Comparison of ENCODE assay signal across 1 cellular context in the genomic region with DNA sequence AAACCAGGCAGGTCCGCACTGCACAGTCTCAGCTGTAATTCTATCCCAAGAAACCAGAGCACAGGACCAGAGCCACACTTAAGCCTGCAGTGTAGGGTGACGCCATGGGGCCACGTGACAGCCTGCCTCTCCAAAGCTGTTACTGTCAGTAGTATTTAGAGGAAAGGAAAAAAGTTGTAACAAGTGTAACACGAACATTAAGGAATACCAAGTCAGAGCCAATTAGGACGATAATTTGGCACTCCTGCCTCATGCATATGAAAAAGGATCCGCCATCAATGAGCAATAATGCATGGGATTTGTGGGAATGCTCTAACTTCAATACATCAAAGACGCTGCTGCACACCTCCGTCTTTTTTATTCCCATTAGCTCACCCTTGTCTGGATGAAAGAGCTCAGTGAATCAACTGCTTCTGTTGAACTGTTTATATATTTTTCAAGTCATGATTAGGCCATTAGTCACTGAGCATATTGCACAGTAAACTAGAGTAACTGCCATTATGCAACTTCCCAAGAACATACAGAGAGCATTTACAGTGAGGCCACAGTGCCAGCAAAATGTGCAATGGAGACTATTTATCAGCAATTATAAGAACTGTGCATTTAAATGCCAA.
TF ChIP-seq lines count a peak whose summit lies in the region.

No MANE protein-coding gene starts in this region.

TF ChIP-seq in HEK293, 187 proteins besides CTCF, POLR2A, EP300 and RAD21 (continued from another document and continues in another):
- TF ChIP-seq ZNF239 (tag by site-specific recombination; IDR thresholded peaks at IDR 0.05) (no peak), ZNF76 (tag by site-specific recombination; IDR thresholded peaks at IDR 0.05; ENCODE audit: borderline replicate concordance, low read depth) (peak; percentile 56; the same call in 1 of the 2 replicates), KLF10 (tag by site-specific recombination; IDR thresholded peaks at IDR 0.05) (peak; percentile 72), ZBTB44 (tag by site-specific recombination; IDR thresholded peaks at IDR 0.05) (peak; percentile 91), ZNF658 (tag by site-specific recombination; IDR thresholded peaks at IDR 0.05) (no peak), PRDM10 (tag by site-specific recombination; IDR thresholded peaks at IDR 0.05) (peak; percentile 39; the same call in 1 of the 2 replicates), ZFP69B (tag by site-specific recombination; IDR thresholded peaks at IDR 0.05) (0 out of 2 replicates have a peak, but pooled peaks have one; percentile 23), KLF8 (tag by site-specific recombination; IDR thresholded peaks at IDR 0.05) (0 out of 2 replicates have a peak, but pooled peaks have one; percentile 50), ZNF366 (tag by site-specific recombination; conservative IDR thresholded peaks at IDR 0.05) (peak; percentile 99), ZNF558 (tag by site-specific recombination; IDR thresholded peaks at IDR 0.05) (no peak; the same call in 1 of the 2 replicates), TRIM28 (IDR thresholded peaks at IDR 0.05; ENCODE audit: borderline replicate concordance, low read length) (peak; percentile 84), ZNF211 (tag by site-specific recombination; IDR thresholded peaks at IDR 0.05; ENCODE audit: low read depth) (no peak), SCRT2 (tag by site-specific recombination; IDR thresholded peaks at IDR 0.05) (peak; percentile 94), ZNF114 (tag by site-specific recombination; IDR thresholded peaks at IDR 0.05) (no peak), ZXDB (tag by site-specific recombination; IDR thresholded peaks at IDR 0.05) (peak; percentile 60; the same call in 1 of the 2 replicates), TCF7L2 (IDR thresholded peaks at IDR 0.05; ENCODE audit: borderline replicate concordance, low read depth, low read length) (peak; percentile 59; the same call in 1 of the 2 replicates), SP3 (tag by site-specific recombination; IDR thresholded peaks at IDR 0.05) (peak; percentile 21; the same call in 1 of the 2 replicates), ZNF660 (tag by site-specific recombination; IDR thresholded peaks at IDR 0.05) (peak; percentile 93), ZNF10 (tag by site-specific recombination; IDR thresholded peaks at IDR 0.05) (peak; percentile 79; the same call in 1 of the 2 replicates), ZNF2 (tag by site-specific recombination; IDR thresholded peaks at IDR 0.05) (peak; percentile 93), SP2 (tag by site-specific recombination; IDR thresholded peaks at IDR 0.05) (no peak), FEZF1 (tag by site-specific recombination; IDR thresholded peaks at IDR 0.05) (peak; percentile 96), ZEB2 (tag by site-specific recombination; IDR thresholded peaks at IDR 0.05) (peak; percentile 97), KLF1 (tag by site-specific recombination; IDR thresholded peaks at IDR 0.05) (0 out of 2 replicates have a peak, but pooled peaks have one; percentile 5), ZNF394 (tag by site-specific recombination; IDR thresholded peaks at IDR 0.05; ENCODE audit: borderline replicate concordance) (peak; percentile 82), ZNF391 (tag by site-specific recombination; IDR thresholded peaks at IDR 0.05; ENCODE audit: borderline replicate concordance, low read depth) (peak; percentile 87; the same call in 1 of the 2 replicates), MEIS1 (CRISPR knock-in tag; IDR thresholded peaks at IDR 0.05; ENCODE audit: borderline replicate concordance) (no peak), ZNF561 (tag by site-specific recombination; IDR thresholded peaks at IDR 0.05; ENCODE audit: borderline replicate concordance) (peak; percentile 72; the same call in 1 of the 2 replicates), GFI1B (tag by site-specific recombination; IDR thresholded peaks at IDR 0.05) (peak; percentile 65; the same call in 1 of the 2 replicates), ZNF335 (tag by site-specific recombination; conservative IDR thresholded peaks at IDR 0.05) (peak; percentile 32; the same call in 1 of the 2 replicates), ZNF138 (tag by site-specific recombination; IDR thresholded peaks at IDR 0.05; ENCODE audit: borderline replicate concordance) (no peak), IKZF3 (tag by site-specific recombination; IDR thresholded peaks at IDR 0.05) (peak; percentile 72; the same call in 1 of the 2 replicates), ZNF341 (tag by site-specific recombination; IDR thresholded peaks at IDR 0.05; ENCODE audit: low read depth) (0 out of 2 replicates have a peak, but pooled peaks have one; percentile 23), ZBTB8A (tag by site-specific recombination; IDR thresholded peaks at IDR 0.05) (0 out of 2 replicates have a peak, but pooled peaks have one; percentile 21), ZSCAN30 (tag by site-specific recombination; IDR thresholded peaks at IDR 0.05) (0 out of 2 replicates have a peak, but pooled peaks have one; percentile 6), ZNF664 (tag by site-specific recombination; IDR thresholded peaks at IDR 0.05) (no peak), GLI2 (tag by site-specific recombination; IDR thresholded peaks at IDR 0.05; ENCODE audit: borderline replicate concordance, low read depth) (peak; percentile 70), ZNF639 (tag by site-specific recombination; IDR thresholded peaks at IDR 0.05) (peak; percentile 76; the same call in 1 of the 2 replicates), OSR2 (tag by site-specific recombination; IDR thresholded peaks at IDR 0.05) (peak; percentile 97), MYNN (tag by site-specific recombination; IDR thresholded peaks at IDR 0.05; ENCODE audit: borderline replicate concordance) (0 out of 2 replicates have a peak, but pooled peaks have one; percentile 26), ZNF843 (tag by site-specific recombination; IDR thresholded peaks at IDR 0.05) (peak; percentile 79), PRDM1 (tag by site-specific recombination; IDR thresholded peaks at IDR 0.05) (0 out of 2 replicates have a peak, but pooled peaks have one; percentile 19), ZFP37 (tag by site-specific recombination; IDR thresholded peaks at IDR 0.05) (peak; percentile 54; the same call in 1 of the 2 replicates), KLF17 (tag by site-specific recombination; IDR thresholded peaks at IDR 0.05) (peak; percentile 67; the same call in 1 of the 2 replicates)
- TF ChIP-seq, protein P1, sequence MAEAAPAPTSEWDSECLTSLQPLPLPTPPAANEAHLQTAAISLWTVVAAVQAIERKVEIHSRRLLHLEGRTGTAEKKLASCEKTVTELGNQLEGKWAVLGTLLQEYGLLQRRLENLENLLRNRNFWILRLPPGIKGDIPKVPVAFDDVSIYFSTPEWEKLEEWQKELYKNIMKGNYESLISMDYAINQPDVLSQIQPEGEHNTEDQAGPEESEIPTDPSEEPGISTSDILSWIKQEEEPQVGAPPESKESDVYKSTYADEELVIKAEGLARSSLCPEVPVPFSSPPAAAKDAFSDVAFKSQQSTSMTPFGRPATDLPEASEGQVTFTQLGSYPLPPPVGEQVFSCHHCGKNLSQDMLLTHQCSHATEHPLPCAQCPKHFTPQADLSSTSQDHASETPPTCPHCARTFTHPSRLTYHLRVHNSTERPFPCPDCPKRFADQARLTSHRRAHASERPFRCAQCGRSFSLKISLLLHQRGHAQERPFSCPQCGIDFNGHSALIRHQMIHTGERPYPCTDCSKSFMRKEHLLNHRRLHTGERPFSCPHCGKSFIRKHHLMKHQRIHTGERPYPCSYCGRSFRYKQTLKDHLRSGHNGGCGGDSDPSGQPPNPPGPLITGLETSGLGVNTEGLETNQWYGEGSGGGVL (tag by site-specific recombination; IDR thresholded peaks at IDR 0.05) = no peak
- TF ChIP-seq, protein P2, sequence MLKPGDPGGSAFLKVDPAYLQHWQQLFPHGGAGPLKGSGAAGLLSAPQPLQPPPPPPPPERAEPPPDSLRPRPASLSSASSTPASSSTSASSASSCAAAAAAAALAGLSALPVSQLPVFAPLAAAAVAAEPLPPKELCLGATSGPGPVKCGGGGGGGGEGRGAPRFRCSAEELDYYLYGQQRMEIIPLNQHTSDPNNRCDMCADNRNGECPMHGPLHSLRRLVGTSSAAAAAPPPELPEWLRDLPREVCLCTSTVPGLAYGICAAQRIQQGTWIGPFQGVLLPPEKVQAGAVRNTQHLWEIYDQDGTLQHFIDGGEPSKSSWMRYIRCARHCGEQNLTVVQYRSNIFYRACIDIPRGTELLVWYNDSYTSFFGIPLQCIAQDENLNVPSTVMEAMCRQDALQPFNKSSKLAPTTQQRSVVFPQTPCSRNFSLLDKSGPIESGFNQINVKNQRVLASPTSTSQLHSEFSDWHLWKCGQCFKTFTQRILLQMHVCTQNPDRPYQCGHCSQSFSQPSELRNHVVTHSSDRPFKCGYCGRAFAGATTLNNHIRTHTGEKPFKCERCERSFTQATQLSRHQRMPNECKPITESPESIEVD (tag by site-specific recombination; IDR thresholded peaks at IDR 0.05) = peak; percentile 85
- TF ChIP-seq, protein P3, sequence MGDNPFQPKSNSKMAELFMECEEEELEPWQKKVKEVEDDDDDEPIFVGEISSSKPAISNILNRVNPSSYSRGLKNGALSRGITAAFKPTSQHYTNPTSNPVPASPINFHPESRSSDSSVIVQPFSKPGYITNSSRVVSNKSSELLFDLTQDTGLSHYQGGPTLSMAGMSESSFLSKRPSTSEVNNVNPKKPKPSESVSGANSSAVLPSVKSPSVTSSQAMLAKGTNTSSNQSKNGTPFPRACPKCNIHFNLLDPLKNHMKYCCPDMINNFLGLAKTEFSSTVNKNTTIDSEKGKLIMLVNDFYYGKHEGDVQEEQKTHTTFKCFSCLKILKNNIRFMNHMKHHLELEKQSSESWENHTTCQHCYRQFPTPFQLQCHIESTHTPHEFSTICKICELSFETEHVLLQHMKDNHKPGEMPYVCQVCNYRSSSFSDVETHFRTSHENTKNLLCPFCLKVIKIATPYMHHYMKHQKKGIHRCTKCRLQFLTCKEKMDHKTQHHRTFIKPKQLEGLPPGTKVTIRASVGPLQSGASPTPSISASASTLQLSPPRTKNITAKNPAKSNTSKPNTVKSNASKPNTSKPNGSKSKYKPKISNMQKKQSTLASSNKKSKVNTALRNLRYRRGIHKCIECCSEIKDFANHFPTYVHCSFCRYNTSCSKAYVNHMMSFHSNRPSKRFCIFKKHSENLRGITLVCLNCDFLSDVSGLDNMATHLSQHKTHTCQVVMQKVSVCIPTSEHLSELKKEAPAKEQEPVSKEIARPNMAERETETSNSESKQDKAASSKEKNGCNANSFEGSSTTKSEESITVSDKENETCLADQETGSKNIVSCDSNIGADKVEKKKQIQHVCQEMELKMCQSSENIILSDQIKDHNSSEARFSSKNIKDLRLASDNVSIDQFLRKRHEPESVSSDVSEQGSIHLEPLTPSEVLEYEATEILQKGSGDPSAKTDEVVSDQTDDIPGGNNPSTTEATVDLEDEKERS (tag by site-specific recombination; IDR thresholded peaks at IDR 0.05) = 0 out of 2 replicates have a peak, but pooled peaks have one; percentile 24
- TF ChIP-seq, protein P4, sequence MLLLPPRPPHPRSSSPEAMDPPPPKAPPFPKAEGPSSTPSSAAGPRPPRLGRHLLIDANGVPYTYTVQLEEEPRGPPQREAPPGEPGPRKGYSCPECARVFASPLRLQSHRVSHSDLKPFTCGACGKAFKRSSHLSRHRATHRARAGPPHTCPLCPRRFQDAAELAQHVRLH (tag by site-specific recombination; IDR thresholded peaks at IDR 0.05) = peak; percentile 58; the same call in 1 of the 2 replicates
